In the genomic region with DNA sequence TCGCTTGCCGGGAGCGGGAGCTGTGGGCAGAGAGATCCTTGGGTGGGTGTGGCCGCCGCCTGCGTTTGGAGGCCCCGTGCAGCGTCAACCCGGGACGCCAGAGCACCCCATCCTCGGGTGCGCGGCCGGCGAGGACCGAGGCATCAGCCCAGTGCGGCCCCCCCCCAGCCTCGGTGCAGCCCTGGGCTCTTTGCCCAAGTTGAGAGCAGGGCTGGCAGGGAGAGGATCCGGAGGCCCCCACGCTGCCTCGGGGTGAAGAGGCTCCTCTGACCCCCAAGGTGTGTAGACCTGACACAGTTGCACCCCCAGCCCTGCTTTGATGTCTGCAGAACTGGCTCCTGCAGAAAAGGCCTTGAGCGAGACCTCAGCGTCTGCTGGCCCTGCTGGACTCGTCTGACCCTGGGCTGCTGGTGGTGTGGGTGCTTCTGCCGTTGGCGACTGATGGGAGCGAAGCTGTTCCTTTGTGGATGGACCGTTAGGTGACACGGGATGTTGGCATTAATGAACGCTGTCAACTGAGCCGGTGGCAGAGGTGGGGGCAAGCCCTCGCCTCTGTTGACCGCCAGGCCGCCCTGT, we compare ENCODE assay signal across 24 cellular contexts. TPM values are rescaled to one million over a fixed set of nuclear protein-coding genes. Genes with fewer than 3 reads are reported as not detected.
DNase-seq lines count a peak whose midpoint lies in the region; ATAC-seq, FAIRE-seq and TF ChIP-seq lines count a peak whose summit lies in the region.
"Had no signal": no experiment of that assay in that cellular context is flagged by ENCODE, and none has a peak within 500 bp of the region (broad histone marks: within the 10 kb centered on the region; RNA-seq: fewer than 3 reads in every experiment).

No MANE protein-coding gene starts in this region.

- no peak overlapping the region for H2BK20ac ChIP-seq in H1 (ENCODE audit: low read length)

- DNase-seq in breast epithelium (ENCODE audit: low spot score in 2 of 2) (no peak), MCF 10A (ENCODE audit: unreplicated experiment) (no peak), H1 (ENCODE audit: low read depth in 1 of 2, low spot score in 2 of 2) (no peak), prostate gland (ENCODE audit: low spot score) (no peak), vagina (ENCODE audit: extremely low spot score in 2 of 2) (no peak), ecto neural progenitor cell (ENCODE audit: low spot score) (no peak), GM19240 (ENCODE audit: insufficient read length, low spot score) (no peak)
- DNase-seq: activated CD4-positive, alpha-beta memory T cell treated with anti-CD3 and anti-CD28 coated beads, Interleukin-2, amount 10 ng/mL, durations not matched to agents 7 days and 5 days; activated CD4-positive, alpha-beta T cell treated with anti-CD3 and anti-CD28 coated beads for 1 hour; activated CD8-positive, alpha-beta memory T cell treated with anti-CD3 and anti-CD28 coated beads, Interleukin-2, amount 50 U/mL, for 48 hours; activated naive CD4-positive, alpha-beta T cell treated with anti-CD3 and anti-CD28 coated beads, Interleukin-2, amount 10 ng/mL, durations not matched to agents 7 days and 5 days; amniotic stem cell; CD8-positive, alpha-beta memory T cell; dermis blood vessel endothelial cell; EL; immature natural killer cell; Karpas-422; mesendoderm; spleen had no signal

- no peak overlapping the region for H2BK5ac ChIP-seq in H1 (ENCODE audit: low read depth, low read length)

- no peak overlapping the region for H3K4ac ChIP-seq in H1 (replicated peaks; ENCODE audit: insufficient read length, low read depth, low read length)

- no peak for ATAC-seq in HG02970 (IDR thresholded peaks at IDR 0.05; ENCODE audit: low FRiP score, unreplicated experiment)
- ATAC-seq: GM23338 had no signal

- H2BK15ac ChIP-seq in H1 (ENCODE audit: low read length) = no peak overlapping the region

- no peaks in the 10 kb centered on the region for H3K23me2 ChIP-seq in H1 (ENCODE audit: low read depth, low read length)

- H3K4me1 Mint-ChIP-seq in MCF 10A (ENCODE audit: insufficient read depth, unreplicated experiment) = no peaks in the 10 kb centered on the region
- H3K4me1 Mint-ChIP-seq: activated CD4-positive, alpha-beta memory T cell treated with anti-CD3 and anti-CD28 coated beads, Interleukin-2, amount 10 ng/mL, durations not matched to agents 7 days and 5 days; activated naive CD4-positive, alpha-beta T cell treated with anti-CD3 and anti-CD28 coated beads, Interleukin-2, amount 10 ng/mL, durations not matched to agents 7 days and 5 days; CD8-positive, alpha-beta memory T cell; immature natural killer cell had no signal

- peaks cover 13% of the 10 kb centered on the region for H3K79me1 ChIP-seq in H1 (ENCODE audit: low read depth, low read length)

- TF ChIP-seq POLR2A in breast epithelium (IDR thresholded peaks at IDR 0.05) (no peak), H1 (IDR thresholded peaks at IDR 0.05; ENCODE audit: control extremely low read depth in 1 of 2, low read depth in 2 of 2, low read length in 2 of 2) (no peak), prostate gland (IDR thresholded peaks at IDR 0.05) (no peak), vagina (IDR thresholded peaks at IDR 0.05) (no peak)

- H4K8ac ChIP-seq in H1 (ENCODE audit: extremely low read depth, insufficient read depth, low read length) = peak overlapping the region; percentile 79; the same call in 1 of the 2 replicates

- POLR2A ChIA-PET in MCF 10A (lab: Yijun Ruan, JAX) = interaction anchor here (0.7 kb wide), 1 partner anchor 260 kb away, joined by 3 read pairs; no protein-coding TSS in a partner anchor
- POLR2A ChIA-PET in H1 (lab: Charles Lee; ENCODE audit: partially characterized antibody) = interaction anchor here (1.3 kb wide), 1 partner anchor 15 kb away, joined by 3 read pairs; no protein-coding TSS in a partner anchor

- H3K27me3 ChIP-seq in breast epithelium = peaks cover 9 to 100% of the 10 kb centered on the region in 2 donors
- H3K27me3 ChIP-seq in H1 (replicated peaks in 1 of 4; ENCODE audit: control insufficient read depth in 3 of 4, extremely low read depth in 1 of 4, insufficient read depth in 3 of 4, low read length in 3 of 4) = no peaks in the 10 kb centered on the region
- no peaks in the 10 kb centered on the region for H3K27me3 ChIP-seq in prostate gland (replicated peaks; ENCODE audit: insufficient read depth)
- H3K27me3 ChIP-seq in vagina = no peaks in the 10 kb centered on the region

- H2BK12ac ChIP-seq in H1 (ENCODE audit: low read depth, low read length) = no peak overlapping the region

- TF ChIP-seq EP300 in H1 (IDR thresholded peaks at IDR 0.05; ENCODE audit: borderline replicate concordance in 1 of 2, low read depth in 2 of 2, low read length in 2 of 2) = no peak

- BruUV-seq in MCF 10A (replicated peaks; lab: Mats Ljungman, UMichigan) = no TSS peak

- H2AK5ac ChIP-seq in H1 (ENCODE audit: low read depth, low read length) = no peak overlapping the region

- H3K9me3 ChIP-seq in breast epithelium (no peaks in the 10 kb centered on the region), H1 (ENCODE audit: insufficient read depth in 2 of 2, low read depth in 1 of 2, low read length in 1 of 2) (no peaks in the 10 kb centered on the region), prostate gland (no peaks in the 10 kb centered on the region), vagina (no peaks in the 10 kb centered on the region)
- H3K9me3 ChIP-seq: spleen had no signal

- no peak overlapping the region for H4K5ac ChIP-seq in H1 (ENCODE audit: insufficient read length, low read depth, low read length)

- no peak overlapping the region for H3K4me2 ChIP-seq in H1 (ENCODE audit: insufficient read depth in 1 of 2, low read depth in 2 of 2, low read length in 2 of 2)
- H3K4me2 ChIP-seq: GM23338 had no signal

- no peak for TF ChIP-seq RAD21 in H1 (IDR thresholded peaks at IDR 0.05 in 1 of 2, conservative IDR thresholded peaks at IDR 0.05 in 1 of 2; ENCODE audit: low read depth in 2 of 2, low read length in 2 of 2)

- no peak overlapping the region for H3K9ac ChIP-seq in H1 (replicated peaks in 1 of 4; ENCODE audit: extremely low read depth in 1 of 4, low read depth in 3 of 4, low read length in 3 of 4)

- no peak overlapping the region for H3K27ac ChIP-seq in breast epithelium
- H3K27ac ChIP-seq in H1 (ENCODE audit: low read depth, low read length) = no peak overlapping the region
- peak overlapping the region; percentile 63 to 87 for H3K27ac ChIP-seq in prostate gland
- peak overlapping the region; percentile 7 for H3K27ac ChIP-seq in vagina
- H3K27ac ChIP-seq: HL-60, spleen had no signal

- no peak overlapping the region for H3K56ac ChIP-seq in H1 (replicated peaks; ENCODE audit: insufficient read length, low read depth, low read length)

- H3K9me3 Mint-ChIP-seq in MCF 10A (ENCODE audit: unreplicated experiment) = no peaks in the 10 kb centered on the region
- H3K9me3 Mint-ChIP-seq: activated CD4-positive, alpha-beta memory T cell treated with anti-CD3 and anti-CD28 coated beads, Interleukin-2, amount 10 ng/mL, durations not matched to agents 7 days and 5 days; activated naive CD4-positive, alpha-beta T cell treated with anti-CD3 and anti-CD28 coated beads, Interleukin-2, amount 10 ng/mL, durations not matched to agents 7 days and 5 days; CD8-positive, alpha-beta memory T cell; GM23338; immature natural killer cell had no signal

- H3K4me3 Mint-ChIP-seq in MCF 10A (ENCODE audit: unreplicated experiment) = no peak overlapping the region
- H3K4me3 Mint-ChIP-seq: activated CD4-positive, alpha-beta memory T cell treated with anti-CD3 and anti-CD28 coated beads, Interleukin-2, amount 10 ng/mL, durations not matched to agents 7 days and 5 days; activated naive CD4-positive, alpha-beta T cell treated with anti-CD3 and anti-CD28 coated beads, Interleukin-2, amount 10 ng/mL, durations not matched to agents 7 days and 5 days; CD8-positive, alpha-beta memory T cell; GM23338; immature natural killer cell had no signal

- WGBS in H1 (ENCODE audit: extremely low coverage in 1 of 2, insufficient coverage in 1 of 2, insufficient read length in 1 of 2, insufficient replicate concordance in 2 of 2, low coverage in 1 of 2, low lambda C conversion rate in 2 of 2, missing lambda C conversion rate in 1 of 2), 2 experiments = 88% methylated on average over 20 of the region's 34 CpGs; no CpG with 5 or more reads in 1 of the 2 experiments
- WGBS in prostate gland = 43% methylated on average over 27 of the region's 34 CpGs

- no peak overlapping the region for H2BK120ac ChIP-seq in H1 (replicated peaks; ENCODE audit: low read depth, low read length)

- H3K14ac ChIP-seq in H1 (ENCODE audit: insufficient read length) = no peak overlapping the region

- CTCF ChIA-PET in MCF 10A (lab: Yijun Ruan, JAX) (interaction anchor here (0.6 kb wide), 1 partner anchor 253 kb away, joined by 3 read pairs; no protein-coding TSS in a partner anchor), H1 (lab: Charles Lee; ENCODE audit: partially characterized antibody) (interaction anchor here (0.6 kb wide), 1 partner anchor 299 kb away, joined by 3 read pairs; no protein-coding TSS in a partner anchor)

- H3K4me3 ChIP-seq in breast epithelium = peak overlapping the region in 2 of 3 donors; percentile 26 to 53
- H3K4me3 ChIP-seq in H1 (ENCODE audit: extremely low read depth in 1 of 4, insufficient read depth in 2 of 4, low read depth in 3 of 4, low read length in 4 of 4) = no peak overlapping the region
- H3K4me3 ChIP-seq in prostate gland = peak overlapping the region in 1 of 2 donors; percentile 16
- H3K4me3 ChIP-seq in vagina = peak overlapping the region in 1 of 2 donors; percentile 34
- H3K4me3 ChIP-seq: GM23338 had no signal

- H2AFZ ChIP-seq in H1 (ENCODE audit: low read length) = no peak overlapping the region
- H2AFZ ChIP-seq: GM23338 had no signal

- no peak overlapping the region for H3K23ac ChIP-seq in H1 (ENCODE audit: insufficient read length)

- H3K27ac Mint-ChIP-seq in MCF 10A (ENCODE audit: low read depth, unreplicated experiment) = no peak overlapping the region
- H3K27ac Mint-ChIP-seq: activated CD4-positive, alpha-beta memory T cell treated with anti-CD3 and anti-CD28 coated beads, Interleukin-2, amount 10 ng/mL, durations not matched to agents 7 days and 5 days; activated naive CD4-positive, alpha-beta T cell treated with anti-CD3 and anti-CD28 coated beads, Interleukin-2, amount 10 ng/mL, durations not matched to agents 7 days and 5 days; CD8-positive, alpha-beta memory T cell; GM23338; immature natural killer cell had no signal

- TF ChIP-seq CTCF in breast epithelium (IDR thresholded peaks at IDR 0.05) (no peak), MCF 10A (IDR thresholded peaks at IDR 0.05; ENCODE audit: unreplicated experiment) (no peak), H1 (IDR thresholded peaks at IDR 0.05; ENCODE audit: control extremely low read depth in 1 of 3, insufficient read depth in 1 of 3, low read depth in 1 of 3, low read length in 3 of 3) (no peak), prostate gland (IDR thresholded peaks at IDR 0.05) (no peak), vagina (IDR thresholded peaks at IDR 0.05) (no peak)

- no peaks in the 10 kb centered on the region for H3K36me3 Mint-ChIP-seq in MCF 10A (ENCODE audit: insufficient read depth, unreplicated experiment)
- H3K36me3 Mint-ChIP-seq: activated naive CD4-positive, alpha-beta T cell treated with anti-CD3 and anti-CD28 coated beads, Interleukin-2, amount 10 ng/mL, durations not matched to agents 7 days and 5 days; CD8-positive, alpha-beta memory T cell; immature natural killer cell had no signal

- H3K18ac ChIP-seq in H1 (ENCODE audit: extremely low read depth, low read length) = no peak overlapping the region

- peaks cover 0 to 12% of the 10 kb centered on the region in 2 donors for H3K4me1 ChIP-seq in breast epithelium
- peaks cover 0 to 9% (median 2%) of the 10 kb centered on the region in 4 experiments; a peak in 3 of 7 replicates for H3K4me1 ChIP-seq in H1 (replicated peaks in 1 of 4; ENCODE audit: control insufficient read depth in 3 of 4, insufficient read depth in 4 of 4, low read length in 3 of 4)
- peaks cover 12% of the 10 kb centered on the region for H3K4me1 ChIP-seq in prostate gland (replicated peaks)
- peaks cover 38% of the 10 kb centered on the region for H3K4me1 ChIP-seq in vagina

- peaks cover 25 to 34% of the 10 kb centered on the region in 2 experiments for H4K20me1 ChIP-seq in H1 (replicated peaks in 1 of 2; ENCODE audit: control insufficient read depth in 1 of 2, insufficient read depth in 2 of 2, low read length in 2 of 2)

- no peak overlapping the region for H4K91ac ChIP-seq in H1 (replicated peaks; ENCODE audit: insufficient read length, low read length)

- H3K36me3 ChIP-seq in breast epithelium = no peaks in the 10 kb centered on the region
- peaks cover 0 to 2% (median under 1%) of the 10 kb centered on the region in 4 experiments; a peak in 3 of 8 replicates for H3K36me3 ChIP-seq in H1 (ENCODE audit: control insufficient read depth in 2 of 4, insufficient read depth in 4 of 4, low read length in 3 of 4)
- no peaks in the 10 kb centered on the region for H3K36me3 ChIP-seq in prostate gland
- H3K36me3 ChIP-seq in vagina = no peaks in the 10 kb centered on the region
- H3K36me3 ChIP-seq: spleen had no signal

- H3K79me2 ChIP-seq in H1 (ENCODE audit: control insufficient read depth in 1 of 2, insufficient read depth in 2 of 2, low read length in 2 of 2) = peaks cover 0 to 22% of the 10 kb centered on the region in 2 experiments; a peak in 1 of 4 replicates

- intact Hi-C loops in breast epithelium (cut with DNase I; ENCODE audit: low total_unique reads) (no loop called here), MCF 10A (cut with micrococcal nuclease) (no loop called here), prostate gland (cut with DNase I) (no loop called here), vagina (cut with DNase I) (no loop called here)

- FAIRE-seq in H1 (lab: Jason Lieb, UNC) = no peak
- FAIRE-seq: GM12891, TTC549 had no signal

- peaks cover 37% of the 10 kb centered on the region for H3K27me3 Mint-ChIP-seq in MCF 10A (ENCODE audit: insufficient read depth, unreplicated experiment)
- H3K27me3 Mint-ChIP-seq: activated CD4-positive, alpha-beta memory T cell treated with anti-CD3 and anti-CD28 coated beads, Interleukin-2, amount 10 ng/mL, durations not matched to agents 7 days and 5 days had no signal

RNA-seq across cellular contexts. Expression of gene CACNA1H, which starts 8.0 kb away (rescaled TPM):
- total RNA-seq in breast epithelium (1 to 10 TPM; 1.6 to 2.5 (median 2.2) TPM), MCF 10A (2022) (not detected in 2 replicates), prostate gland (100 to 1,000 TPM in 1 of 2 donors, 10 to 100 TPM in 1; 32.5 to 111 TPM), vagina (10.8 TPM)
- total RNA-seq in H1 (2021; fragmentation: NEBNext Ultra II Directional; extraction: Animal tissue kit (Norgen Biotek cat#: 25700)) = 27.2 and 28.7 TPM in 2 replicates
- 14.0 and 27.4 TPM in 2 replicates for polyA plus RNA-seq in H1 (2011; rRNA removed)
- 21.0 TPM for polyA plus RNA-seq in H1 (2011; cell fraction: cytosol; rRNA removed)
- 192 TPM for polyA plus RNA-seq in H1 (2011; cell fraction: nucleus; rRNA removed)
- 17.0 to 33.1 TPM (median 28.7 TPM) in 4 replicates for polyA plus RNA-seq in H1 (2012, experiment 1 of 2)
- polyA plus RNA-seq in H1 (2012, experiment 2 of 2) = 13.4 TPM
- 23.4 TPM for polyA plus RNA-seq in H1 (2013, experiment 1 of 2)
- polyA plus RNA-seq in H1 (2013, experiment 2 of 2) = 21.4 TPM
- polyA minus RNA-seq in H1 (2011; rRNA and poly(A)+ RNA removed) = 19.8 and 20.5 TPM in 2 replicates
- 16.3 TPM for polyA minus RNA-seq in H1 (2011; cell fraction: cytosol; rRNA and poly(A)+ RNA removed)
- polyA minus RNA-seq in H1 (2011; cell fraction: nucleus; rRNA and poly(A)+ RNA removed) = 43.3 TPM

Comparison
In these comparisons a context has a peak if more than half of its experiments do, and no peak if none do; other contexts are left out.
1. H3K27ac ChIP-seq: peak in prostate gland (2 of 2) and vagina (single experiment); none in breast epithelium (0 of 2) and H1 (single experiment).
2. H3K4me3 ChIP-seq: peak in breast epithelium (2 of 3); none in H1 (0 of 4).